Comparison of ENCODE assay signal across 1 cellular context in genomic region chr10:35834916-35835499, GRCh38.
TF ChIP-seq lines count a peak whose summit lies in the region.

No MANE protein-coding gene starts in this region.

TF ChIP-seq in GM23338, 12 proteins besides CTCF, POLR2A, EP300 and RAD21 (continued from another document):
- no peak for TF ChIP-seq ZNF462 (CRISPR knock-in tag; IDR thresholded peaks at IDR 0.05)
- TF ChIP-seq ZNF114 (CRISPR knock-in tag; IDR thresholded peaks at IDR 0.05), result no peak
- TF ChIP-seq EZH2 (IDR thresholded peaks at IDR 0.05; ENCODE audit: low read depth, unreplicated experiment), result no peak
- no peak for TF ChIP-seq JUNB (IDR thresholded peaks at IDR 0.05; ENCODE audit: unreplicated experiment)
- TF ChIP-seq POLR2AphosphoS5 (IDR thresholded peaks at IDR 0.05; ENCODE audit: low read depth), result no peak
- no peak for TF ChIP-seq EZH2phosphoT487 (IDR thresholded peaks at IDR 0.05; ENCODE audit: unreplicated experiment)
- no peak for TF ChIP-seq CREB1 (CRISPR knock-in tag; IDR thresholded peaks at IDR 0.05; ENCODE audit: low read depth)
- TF ChIP-seq NANOG (IDR thresholded peaks at IDR 0.05; ENCODE audit: borderline replicate concordance), result no peak
- no peak for TF ChIP-seq ZNF331 (CRISPR knock-in tag; IDR thresholded peaks at IDR 0.05; ENCODE audit: low read depth)
TF ChIP-seq in GM23338: peak in this region for 0.
